8 cellular contexts compared by ENCODE assay signal in the genomic region with DNA sequence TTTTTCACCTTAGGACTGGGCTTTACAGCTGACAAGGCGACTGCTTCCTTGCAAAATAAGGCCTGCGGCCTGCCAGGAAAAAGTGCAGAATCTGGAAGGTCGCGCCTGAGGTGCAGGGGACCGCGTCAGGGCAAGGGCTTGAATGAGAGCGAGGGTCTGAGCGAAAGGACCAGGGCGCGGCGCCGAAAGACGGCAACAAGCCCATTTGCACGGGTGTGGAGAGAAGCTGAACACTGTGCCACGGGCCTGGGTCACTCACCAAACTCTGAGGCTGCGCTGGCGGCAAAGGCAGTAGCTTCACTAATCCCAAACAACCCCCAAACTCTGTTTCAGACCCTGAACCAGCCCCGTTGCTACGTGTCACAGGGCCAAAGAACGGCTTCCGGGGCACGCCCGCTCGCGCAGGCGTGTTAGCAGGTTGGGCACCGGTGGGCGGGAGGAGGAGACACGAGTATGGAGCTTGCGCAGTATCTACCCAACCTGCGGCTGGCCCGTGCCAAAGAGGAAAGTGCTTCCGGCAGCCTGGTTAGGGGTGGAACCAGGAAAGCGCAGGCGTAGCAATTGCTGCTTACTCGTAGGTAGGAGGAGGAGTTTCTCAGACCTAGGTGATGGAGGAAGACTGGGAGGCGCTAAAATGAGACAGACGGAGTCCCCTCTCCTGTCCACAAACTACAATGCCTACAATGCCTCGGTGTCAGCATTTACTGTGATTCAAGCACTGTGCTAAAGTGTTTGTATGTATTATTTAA. TPM values are rescaled to one million over a fixed set of nuclear protein-coding genes. Genes with fewer than 3 reads are reported as not detected.
A peak's percentile ranks its signal among the peaks of the same experiment; 100 is the strongest.
DNase-seq lines count a peak whose midpoint lies in the region; ATAC-seq, FAIRE-seq and TF ChIP-seq lines count a peak whose summit lies in the region.

A gene (plus strand): TSS at position 598 of the 749 bp plus-strand sequence.
A gene (minus strand): TSS at position 384 of the 749 bp plus-strand sequence. CDS start 704 bp downstream, outside the sequence.

- H3K14ac ChIP-seq in trophoblast cell (ENCODE audit: low read length) = peak within 1 kb of the TSS; percentile 96

- DNase-seq in GM12892 (ENCODE audit: insufficient read length) (peak; percentile 69), NCI-H1436 (lab: John Stamatoyannopoulos, UW) (peak; percentile 98), SW480 (ENCODE audit: low spot score) (peak; percentile 99), adrenal gland (peak; percentile 94 to 98 (median 97)), heart left ventricle (peak; percentile 94 to 98 (median 96)), trophoblast cell (peak; percentile 98 to 99), transverse colon (peak; percentile 98)

- TF ChIP-seq EP300 in transverse colon (IDR thresholded peaks at IDR 0.05; ENCODE audit: low read depth) = no peak

- no peaks in the 10 kb centered on the region for H3K27me3 ChIP-seq in adrenal gland
- H3K27me3 ChIP-seq in heart left ventricle = peaks cover 0 to 5% (median 0%) of the 10 kb centered on the region in 9 donors
- H3K27me3 ChIP-seq in trophoblast cell (ENCODE audit: insufficient read depth, low read length) = no peaks in the 10 kb centered on the region
- peaks cover 6% of the 10 kb centered on the region for H3K27me3 ChIP-seq in transverse colon

- H3K79me1 ChIP-seq in trophoblast cell (ENCODE audit: low read length) = peaks cover 6% of the 10 kb centered on the region

- intact Hi-C loops in adrenal gland (cut with DNase I) (no loop called here), heart left ventricle (cut with DNase I) (no loop called here), transverse colon (cut with DNase I; ENCODE audit: low total_unique reads) (no loop called here)

- peak within 1 kb of the TSS; percentile 98 for H4K8ac ChIP-seq in trophoblast cell (ENCODE audit: low read depth, low read length)

- H2BK120ac ChIP-seq in trophoblast cell (ENCODE audit: insufficient read depth, low read length, poor library complexity) = peak within 1 kb of the TSS; percentile 74

- H2BK12ac ChIP-seq in trophoblast cell (ENCODE audit: low read length) = no peak within 1 kb of the TSS

- H4K12ac ChIP-seq in trophoblast cell (ENCODE audit: low read depth, low read length) = peak within 1 kb of the TSS; percentile 89

- peak within 1 kb of the TSS; percentile 43 to 92 (median 86) for H3K4me3 ChIP-seq in adrenal gland
- peak within 1 kb of the TSS; percentile 56 to 95 (median 78) for H3K4me3 ChIP-seq in heart left ventricle
- peak within 1 kb of the TSS; percentile 92 for H3K4me3 ChIP-seq in trophoblast cell (ENCODE audit: low read depth, low read length)
- peak within 1 kb of the TSS; percentile 80 to 89 (median 86) for H3K4me3 ChIP-seq in transverse colon

- H3K4me2 ChIP-seq in trophoblast cell (ENCODE audit: low read length) = peak within 1 kb of the TSS; percentile 52

- WGBS in adrenal gland, 4 donors = 0 to 1% (median 1%) methylated on average over 26 to 39 of the region's 39 CpGs
- 0 to 1% (median 1%) methylated on average over 23 to 39 of the region's 39 CpGs for WGBS in heart left ventricle, 4 donors
- no CpG with 5 or more reads among the region's 39 CpGs for WGBS in trophoblast cell (ENCODE audit: extremely low coverage, insufficient coverage, insufficient read length)
- 0 to 1% methylated on average over 9 to 39 of the region's 39 CpGs for WGBS in transverse colon (ENCODE audit: low coverage in 1 of 2), 2 donors

- H3K18ac ChIP-seq in trophoblast cell (ENCODE audit: low read length) = peak within 1 kb of the TSS; percentile 97

- peak within 1 kb of the TSS; percentile 91 for H4K91ac ChIP-seq in trophoblast cell (ENCODE audit: low read depth, low read length)

- no peak within 1 kb of the TSS for H3K23ac ChIP-seq in trophoblast cell (ENCODE audit: low read length)

- ATAC-seq in HG02840 (IDR thresholded peaks at IDR 0.05; ENCODE audit: low FRiP score, unreplicated experiment) = peak; percentile 100
- ATAC-seq in heart left ventricle = peak; percentile 99 to 100 (median 100)

- peak; percentile 79 for TF ChIP-seq POLR2A in GM12892 (IDR thresholded peaks at IDR 0.05; ENCODE audit: low read depth, low read length)
- TF ChIP-seq POLR2A in adrenal gland (IDR thresholded peaks at IDR 0.05) = peak in 1 of 2 donors; percentile 40
- peak in 1 of 2 donors; percentile 63 for TF ChIP-seq POLR2A in heart left ventricle (IDR thresholded peaks at IDR 0.05)
- TF ChIP-seq POLR2A in transverse colon (IDR thresholded peaks at IDR 0.05) = peak; percentile 83

- peaks cover 6% of the 10 kb centered on the region for H3K79me2 ChIP-seq in trophoblast cell (ENCODE audit: control insufficient read depth, insufficient read depth, low read length, poor library complexity)

- FAIRE-seq in GM12892 (lab: Jason Lieb, UNC) = peak; percentile 100

- H3K4me1 ChIP-seq in adrenal gland (replicated peaks in 1 of 2) = peaks cover 6 to 26% of the 10 kb centered on the region in 2 donors
- peaks cover 0 to 33% (median 23%) of the 10 kb centered on the region in 12 donors for H3K4me1 ChIP-seq in heart left ventricle
- H3K4me1 ChIP-seq in trophoblast cell (ENCODE audit: control insufficient read depth in 1 of 2, insufficient read depth in 2 of 2, low read length in 2 of 2) = no peaks in the 10 kb centered on the region
- H3K4me1 ChIP-seq in transverse colon = peaks cover 6 to 25% (median 16%) of the 10 kb centered on the region in 4 donors

- in situ Hi-C loops in transverse colon (cut with MboI; ENCODE audit: low pct_ligation_motif_present in 1 of 4, low pct_unique_long_range_greater_than_20kb in 1 of 4, low sequenced_read_pairs in 3 of 4) = loop anchor here in 1 of 4 donors (25.0 kb wide), 1 partner anchor 758 kb away; a partner anchor contains a TSS

- H3K36me3 ChIP-seq in adrenal gland (replicated peaks in 1 of 2) = peaks cover 0 to 2% of the 10 kb centered on the region in 2 donors
- H3K36me3 ChIP-seq in heart left ventricle = peaks cover 0 to 39% (median 35%) of the 10 kb centered on the region in 9 donors
- peaks cover 0 to 2% of the 10 kb centered on the region in 2 experiments for H3K36me3 ChIP-seq in trophoblast cell (ENCODE audit: control insufficient read depth in 1 of 2, insufficient read depth in 2 of 2, low read length in 2 of 2)
- H3K36me3 ChIP-seq in transverse colon = peaks cover 0 to 3% (median under 1%) of the 10 kb centered on the region in 4 donors

- H3K27ac ChIP-seq in adrenal gland (peak within 1 kb of the TSS in 4 of 5 donors; percentile 70 to 83 (median 74)), heart left ventricle (peak within 1 kb of the TSS in 11 of 12 donors; percentile 67 to 87 (median 81)), trophoblast cell (ENCODE audit: low read depth, low read length) (peak within 1 kb of the TSS; percentile 46), transverse colon (peak within 1 kb of the TSS; percentile 85 to 88 (median 86))

- H3K9me3 ChIP-seq in adrenal gland (replicated peaks in 1 of 3) (no peaks in the 10 kb centered on the region), heart left ventricle (no peaks in the 10 kb centered on the region), trophoblast cell (ENCODE audit: insufficient read depth, low read depth, low read length) (no peaks in the 10 kb centered on the region), transverse colon (no peaks in the 10 kb centered on the region)

- H3K9ac ChIP-seq in trophoblast cell (ENCODE audit: low read length) = peak within 1 kb of the TSS; percentile 95

- TF ChIP-seq CTCF in adrenal gland (IDR thresholded peaks at IDR 0.05) (no peak), heart left ventricle (IDR thresholded peaks at IDR 0.05) (no peak), transverse colon (IDR thresholded peaks at IDR 0.05) (no peak)

- H3K4ac ChIP-seq in trophoblast cell (ENCODE audit: low read depth, low read length) = peak within 1 kb of the TSS; percentile 81

- peak within 1 kb of the TSS; percentile 83 for H2AK5ac ChIP-seq in trophoblast cell (ENCODE audit: low read length)

- H2BK5ac ChIP-seq in trophoblast cell (ENCODE audit: low read depth, low read length, poor library complexity) = peak within 1 kb of the TSS; percentile 90

- H2AFZ ChIP-seq in trophoblast cell (ENCODE audit: insufficient read depth, low read length, poor library complexity) = peak within 1 kb of the TSS; percentile 97

RNA-seq across cellular contexts. Expression of the first gene that starts in this region (rescaled TPM):
- 0.13 TPM for polyA plus RNA-seq in GM12892 (2012; ENCODE audit: missing spikeins)
- total RNA-seq in adrenal gland (1 to 10 TPM in 2 of 8 donors, under 1 TPM in 5, not detected in 1; 0.04 to 2.1 (median 0.41) TPM), heart left ventricle (under 1 TPM in 8 of 9 donors, not detected in 1; 0.02 to 0.32 (median 0.12) TPM), transverse colon (under 1 TPM in 2 of 4 donors, not detected in 2; under 0.01 to 0.14 TPM)
- polyA plus RNA-seq in adrenal gland (under 1 TPM; 0.13 to 0.55 (median 0.48) TPM), heart left ventricle (not detected)
- polyA plus RNA-seq in trophoblast cell (2013) = 0.21 and 0.23 TPM in 2 replicates

RNA-seq across cellular contexts. Expression of the second gene that starts in this region (rescaled TPM):
- 25.9 TPM for polyA plus RNA-seq in GM12892 (2012; ENCODE audit: missing spikeins)
- 10 to 100 TPM; 25.9 to 77.9 (median 49.7) TPM for total RNA-seq in adrenal gland
- polyA plus RNA-seq in adrenal gland = 10 to 100 TPM in 1 of 3 donors, 1 to 10 TPM in 2; 5.3 to 72.6 (median 7.0) TPM
- 10 to 100 TPM; 18.2 to 43.9 (median 31.0) TPM for total RNA-seq in heart left ventricle
- polyA plus RNA-seq in heart left ventricle = 10 to 100 TPM in 1 of 2 donors, 1 to 10 TPM in 1; 4.1 to 24.9 TPM
- 53.5 and 56.6 TPM in 2 replicates for polyA plus RNA-seq in trophoblast cell (2013)
- 10 to 100 TPM; 10.1 to 44.4 (median 25.6) TPM for total RNA-seq in transverse colon

Comparison
In these comparisons a context has a peak if more than half of its experiments do, and no peak if none do; other contexts are left out.
1. Peak in every context shown above with its lines: DNase-seq, ATAC-seq, H3K4me3 ChIP-seq and H3K27ac ChIP-seq.